In genomic region chr7:82926477-82926876, GRCh38 we compare ENCODE assay signal across 1 cellular context.
TF ChIP-seq lines count a peak whose summit lies in the region.

No MANE protein-coding gene starts in this region.

TF ChIP-seq in GM12878, 131 proteins besides CTCF, POLR2A, EP300 and RAD21 (continued from another document):
- TF ChIP-seq NFXL1 (IDR thresholded peaks at IDR 0.05; ENCODE audit: borderline replicate concordance) (no peak), ETV6 (conservative IDR thresholded peaks at IDR 0.05 in 1 of 2, IDR thresholded peaks at IDR 0.05 in 1 of 2; ENCODE audit: borderline replicate concordance in 1 of 2, low read depth in 1 of 2) (no peak), DPF2 (IDR thresholded peaks at IDR 0.05) (no peak), SIX5 (IDR thresholded peaks at IDR 0.05; ENCODE audit: low read depth, low read length, severe bottlenecking) (no peak), KDM1A (IDR thresholded peaks at IDR 0.05; ENCODE audit: borderline replicate concordance) (no peak), SUZ12 (IDR thresholded peaks at IDR 0.05; ENCODE audit: unreplicated experiment) (no peak), SMC3 (IDR thresholded peaks at IDR 0.05; ENCODE audit: borderline replicate concordance, low read length) (no peak), MLLT1 (IDR thresholded peaks at IDR 0.05) (no peak), MTA3 (IDR thresholded peaks at IDR 0.05; ENCODE audit: borderline replicate concordance, low read length) (no peak), RFX5 (IDR thresholded peaks at IDR 0.05; ENCODE audit: low read depth, low read length) (no peak), HCFC1 (IDR thresholded peaks at IDR 0.05; ENCODE audit: low read length) (no peak), ZBED1 (IDR thresholded peaks at IDR 0.05; ENCODE audit: borderline replicate concordance) (no peak), ZNF592 (IDR thresholded peaks at IDR 0.05) (no peak), FOS (IDR thresholded peaks at IDR 0.05; ENCODE audit: borderline replicate concordance, extremely low read depth, insufficient read length) (no peak), CBFB (IDR thresholded peaks at IDR 0.05; ENCODE audit: low read depth) (no peak)
